ENCODE assay signal across 1 cellular context in genomic region chr5:138132543-138132942, GRCh38.
TF ChIP-seq lines count a peak whose summit lies in the region.

No MANE protein-coding gene starts in this region.

TF ChIP-seq in K562, 482 proteins besides CTCF, POLR2A, EP300 and RAD21:
- TF ChIP-seq PRDM10 (IDR thresholded peaks at IDR 0.05; ENCODE audit: partially characterized antibody) = no peak
- no peak for TF ChIP-seq RBM22 (IDR thresholded peaks at IDR 0.05; ENCODE audit: low read depth, low read length, poor library complexity, severe bottlenecking)
- no peak for TF ChIP-seq EZH2 (IDR thresholded peaks at IDR 0.05; ENCODE audit: borderline replicate concordance, low read depth, low read length)
- no peak for TF ChIP-seq CBX1 (IDR thresholded peaks at IDR 0.05; ENCODE audit: low read depth)
- TF ChIP-seq ZNF717 (CRISPR knock-in tag; IDR thresholded peaks at IDR 0.05) = no peak
- no peak for TF ChIP-seq EP400 (IDR thresholded peaks at IDR 0.05)
- TF ChIP-seq NR1H2 (CRISPR knock-in tag; IDR thresholded peaks at IDR 0.05) = no peak
- no peak for TF ChIP-seq ZNF224 (CRISPR knock-in tag; IDR thresholded peaks at IDR 0.05)
- TF ChIP-seq RHOXF2B (CRISPR knock-in tag; conservative IDR thresholded peaks at IDR 0.05) = no peak
- no peak for TF ChIP-seq E2F3 (CRISPR knock-in tag; IDR thresholded peaks at IDR 0.05)
